ENCODE assay signal across 17 cellular contexts in genomic region chr22:35379146-35379993, GRCh38. TPM values are rescaled to one million over a fixed set of nuclear protein-coding genes. Genes with fewer than 3 reads are reported as not detected.
DNase-seq lines count a peak whose midpoint lies in the region; ATAC-seq, FAIRE-seq and TF ChIP-seq lines count a peak whose summit lies in the region.
"Had no signal": no experiment of that assay in that cellular context is flagged by ENCODE, and none has a peak within 500 bp of the region (broad histone marks: within the 10 kb centered on the region; RNA-seq: fewer than 3 reads in every experiment).

No MANE protein-coding gene starts in this region.

- in situ Hi-C loops in HepG2 (cut with HindIII; ENCODE audit: extremely low pct_ligation_motif_present, low pct_unique_long_range_greater_than_20kb) = no loop called here

- H3K27ac ChIP-seq in HepG2 (ENCODE audit: extremely low read length, insufficient read depth, low read length) (peak overlapping the region; percentile 76), psoas muscle (peak overlapping the region; percentile 80), esophagus squamous epithelium (peak overlapping the region in 1 of 4 donors; percentile 27)
- H3K27ac ChIP-seq: cardiac muscle cell, prostate gland had no signal

- H3K36me3 ChIP-seq in Caco-2 (ENCODE audit: control insufficient read depth, insufficient read depth, low read length) (peaks cover 2% of the 10 kb centered on the region), HepG2 (replicated peaks in 1 of 2; ENCODE audit: control insufficient read depth in 1 of 2, insufficient read depth in 2 of 2, low read length in 2 of 2) (peaks cover 1 to 8% of the 10 kb centered on the region in 2 experiments; a peak in 4 of 5 replicates), psoas muscle (ENCODE audit: insufficient read depth in 1 of 2, low read depth in 1 of 2) (peaks cover 0 to 17% of the 10 kb centered on the region in 2 donors), esophagus squamous epithelium (peaks cover 0 to 11% (median 0%) of the 10 kb centered on the region in 3 donors)
- H3K36me3 ChIP-seq: cardiac muscle cell, prostate gland, suprapubic skin had no signal

- H3K4me2 ChIP-seq in HepG2 (ENCODE audit: low read depth, low read length) = peak overlapping the region; percentile 95

- BruUV-seq in Caco-2 (replicated peaks; lab: Mats Ljungman, UMichigan) (no TSS peak), HepG2 (replicated peaks; lab: Mats Ljungman, UMichigan) (no TSS peak)

- no peaks in the 10 kb centered on the region for H3K27me3 ChIP-seq in Caco-2 (replicated peaks; ENCODE audit: control insufficient read depth, insufficient read depth, low read length)
- no peaks in the 10 kb centered on the region; a peak in 1 of 5 replicates for H3K27me3 ChIP-seq in HepG2 (ENCODE audit: control insufficient read depth in 1 of 2, insufficient read depth in 2 of 2, low read length in 2 of 2)
- H3K27me3 ChIP-seq in psoas muscle (ENCODE audit: insufficient read depth in 3 of 3, low read length in 2 of 3) = no peaks in the 10 kb centered on the region
- no peaks in the 10 kb centered on the region for H3K27me3 ChIP-seq in esophagus squamous epithelium
- H3K27me3 ChIP-seq: cardiac muscle cell, suprapubic skin had no signal

- H3K27ac Mint-ChIP-seq in Caco-2 (ENCODE audit: unreplicated experiment) (peak overlapping the region; percentile 96), WTC11 (peak overlapping the region; percentile 60)
- no peak overlapping the region for H3K27ac Mint-ChIP-seq in activated T-cell treated with anti-CD3 and anti-CD28 coated beads, Interleukin-2, amount 50 U/mL, for 24 hours
- H3K27ac Mint-ChIP-seq: activated CD4-positive, alpha-beta T cell treated with anti-CD3 and anti-CD28 coated beads, Interleukin-2, amount 10 ng/mL, durations not matched to agents 24 days and 14 days; activated naive CD8-positive, alpha-beta T cell treated with anti-CD3 and anti-CD28 coated beads for 36 hours had no signal

- DNase-seq in Caco-2 = peak; percentile 92 to 96
- no peak for DNase-seq in WTC11 (ENCODE audit: low spot score)
- peak; percentile 79 for DNase-seq in HepG2 (ENCODE audit: low spot score)
- DNase-seq in psoas muscle = no peak
- DNase-seq in NCI-H128 (lab: John Stamatoyannopoulos, UW; ENCODE audit: unreplicated experiment) = no peak
- no peak for DNase-seq in DMS79 (lab: John Stamatoyannopoulos, UW)
- DNase-seq in activated T-cell treated with anti-CD3 and anti-CD28 coated beads, Interleukin-2, amount 50 U/mL, for 24 hours = no peak
- DNase-seq in esophagus squamous epithelium (lab: John Stamatoyannopoulos, UW) = no peak
- DNase-seq: activated CD4-positive, alpha-beta T cell treated with anti-CD3 and anti-CD28 coated beads, Interleukin-2, amount 10 ng/mL, durations not matched to agents 24 days and 14 days; activated naive CD8-positive, alpha-beta T cell treated with anti-CD3 and anti-CD28 coated beads for 36 hours; foreskin melanocyte; NCI-H2171; SHP77 treated with DMSO at 0.1 percent for 48 hours had no signal

- peak overlapping the region; percentile 94 for H3K4me3 Mint-ChIP-seq in Caco-2 (ENCODE audit: unreplicated experiment)
- peak overlapping the region; percentile 65; the same call in 1 of the 2 replicates for H3K4me3 Mint-ChIP-seq in WTC11
- no peak overlapping the region for H3K4me3 Mint-ChIP-seq in activated T-cell treated with anti-CD3 and anti-CD28 coated beads, Interleukin-2, amount 50 U/mL, for 24 hours
- H3K4me3 Mint-ChIP-seq: activated CD4-positive, alpha-beta T cell treated with anti-CD3 and anti-CD28 coated beads, Interleukin-2, amount 10 ng/mL, durations not matched to agents 24 days and 14 days; activated naive CD8-positive, alpha-beta T cell treated with anti-CD3 and anti-CD28 coated beads for 36 hours had no signal

- no peak for ATAC-seq in WTC11
- ATAC-seq in HepG2 = peak; percentile 50
- ATAC-seq in psoas muscle = no peak

- intact Hi-C loops in Caco-2 (cut with micrococcal nuclease; ENCODE audit: unreplicated experiment) (loop anchor here (1.0 to 2.0 kb wide), 2 partner anchors 12 to 19 kb away; no protein-coding TSS in a partner anchor), HepG2 (cut with micrococcal nuclease; ENCODE audit: unreplicated experiment) (no loop called here), psoas muscle (cut with DNase I) (no loop called here), esophagus squamous epithelium (cut with DNase I) (no loop called here)

- H3K4me1 Mint-ChIP-seq in Caco-2 (ENCODE audit: low read depth, unreplicated experiment) (peaks cover 47% of the 10 kb centered on the region), WTC11 (peaks cover 64% of the 10 kb centered on the region)
- H3K4me1 Mint-ChIP-seq in activated T-cell treated with anti-CD3 and anti-CD28 coated beads, Interleukin-2, amount 50 U/mL, for 24 hours (ENCODE audit: low read depth) = peaks cover 23% of the 10 kb centered on the region

- no peak overlapping the region for H3K4me3 ChIP-seq in Caco-2 (ENCODE audit: low read depth, low read length)
- H3K4me3 ChIP-seq in HepG2 (replicated peaks in 1 of 3; ENCODE audit: insufficient read depth in 1 of 3, low read depth in 2 of 3, low read length in 3 of 3) = peak overlapping the region; percentile 9 to 81 (median 26); a peak in 3 of 6 replicates
- H3K4me3 ChIP-seq in psoas muscle = no peak overlapping the region
- no peak overlapping the region for H3K4me3 ChIP-seq in esophagus squamous epithelium
- H3K4me3 ChIP-seq: cardiac muscle cell, prostate gland had no signal

- peak overlapping the region; percentile 70 for H3K9ac ChIP-seq in HepG2 (ENCODE audit: insufficient read depth, low read depth, low read length)

- H3K27me3 Mint-ChIP-seq in Caco-2 (ENCODE audit: insufficient read depth, unreplicated experiment) (no peaks in the 10 kb centered on the region), WTC11 (ENCODE audit: low read depth) (no peaks in the 10 kb centered on the region)
- H3K27me3 Mint-ChIP-seq in activated T-cell treated with anti-CD3 and anti-CD28 coated beads, Interleukin-2, amount 50 U/mL, for 24 hours = peaks cover 42% of the 10 kb centered on the region

- POLR2A ChIA-PET in Caco-2 (lab: Charles Lee) = no interaction called here
- POLR2A ChIA-PET in WTC11 (lab: Charles Lee) = interaction anchor here (0.7 to 0.9 kb wide), 2 partner anchors 18 to 237 kb away, joined by 3 to 9 read pairs; no protein-coding TSS in a partner anchor
- POLR2A ChIA-PET in HepG2 (lab: Yijun Ruan, JAX) = no interaction called here

- WGBS in HepG2 (ENCODE audit: low lambda C conversion rate) = 7% methylated on average over 10 of the region's 10 CpGs
- 71 to 90% (median 86%) methylated on average over 10 of the region's 10 CpGs for WGBS in psoas muscle, 3 donors
- WGBS in esophagus squamous epithelium, 2 donors = 76 to 82% methylated on average over 7 to 9 of the region's 10 CpGs

- TF ChIP-seq POLR2A in HepG2 (IDR thresholded peaks at IDR 0.05; ENCODE audit: insufficient read depth in 1 of 2, low read depth in 2 of 2, low read length in 2 of 2) (no peak), esophagus squamous epithelium (IDR thresholded peaks at IDR 0.05) (no peak)

- peaks cover 49% of the 10 kb centered on the region for H3K4me1 ChIP-seq in Caco-2
- H3K4me1 ChIP-seq in HepG2 (ENCODE audit: insufficient read depth, low read length) = peaks cover 89% of the 10 kb centered on the region
- peaks cover 42% of the 10 kb centered on the region for H3K4me1 ChIP-seq in psoas muscle
- peaks cover 13 to 71% (median 27%) of the 10 kb centered on the region in 3 donors for H3K4me1 ChIP-seq in esophagus squamous epithelium
- H3K4me1 ChIP-seq: prostate gland had no signal

- TF ChIP-seq EP300 in HepG2 (IDR thresholded peaks at IDR 0.05; ENCODE audit: low read depth in 2 of 2, low read length in 2 of 2) = peak in 1 of 2 experiments; percentile 80; a peak in 2 of 4 replicates
- no peak; the same call in 1 of the 2 replicates for TF ChIP-seq EP300 in HepG2 (CRISPR knock-in tag; IDR thresholded peaks at IDR 0.05; ENCODE audit: borderline replicate concordance)

- H2AFZ ChIP-seq in HepG2 (ENCODE audit: low read length) = no peak overlapping the region

- peak; percentile 72 for FAIRE-seq in HepG2 (lab: Jason Lieb, UNC)
- FAIRE-seq: GM19239 had no signal

- no peaks in the 10 kb centered on the region for H3K9me3 Mint-ChIP-seq in Caco-2 (ENCODE audit: unreplicated experiment)
- H3K9me3 Mint-ChIP-seq in WTC11 = no peaks in the 10 kb centered on the region
- no peaks in the 10 kb centered on the region for H3K9me3 Mint-ChIP-seq in activated T-cell treated with anti-CD3 and anti-CD28 coated beads, Interleukin-2, amount 50 U/mL, for 24 hours
- H3K9me3 Mint-ChIP-seq: activated CD4-positive, alpha-beta T cell treated with anti-CD3 and anti-CD28 coated beads, Interleukin-2, amount 10 ng/mL, durations not matched to agents 24 days and 14 days; activated naive CD8-positive, alpha-beta T cell treated with anti-CD3 and anti-CD28 coated beads for 36 hours had no signal

- TF ChIP-seq RAD21 in HepG2 (CRISPR knock-in tag; IDR thresholded peaks at IDR 0.05) = no peak

- H3K36me3 Mint-ChIP-seq in Caco-2 (ENCODE audit: insufficient read depth, unreplicated experiment) = peaks cover 64% of the 10 kb centered on the region
- no peaks in the 10 kb centered on the region; the same call in 1 of the 2 replicates for H3K36me3 Mint-ChIP-seq in WTC11
- no peaks in the 10 kb centered on the region for H3K36me3 Mint-ChIP-seq in activated T-cell treated with anti-CD3 and anti-CD28 coated beads, Interleukin-2, amount 50 U/mL, for 24 hours (ENCODE audit: low read depth)
- H3K36me3 Mint-ChIP-seq: activated naive CD8-positive, alpha-beta T cell treated with anti-CD3 and anti-CD28 coated beads for 36 hours had no signal

- TF ChIP-seq CTCF in Caco-2 (IDR thresholded peaks at IDR 0.05; ENCODE audit: insufficient read depth in 1 of 2, low read depth in 1 of 2, low read length in 1 of 2, severe bottlenecking in 1 of 2, unreplicated experiment in 1 of 2) = no peak
- TF ChIP-seq CTCF in WTC11 (IDR thresholded peaks at IDR 0.05) = no peak
- TF ChIP-seq CTCF in HepG2 (CRISPR knock-in tag; IDR thresholded peaks at IDR 0.05) = no peak
- no peak for TF ChIP-seq CTCF in psoas muscle (IDR thresholded peaks at IDR 0.05)
- no peak for TF ChIP-seq CTCF in esophagus squamous epithelium (IDR thresholded peaks at IDR 0.05)

- H4K20me1 ChIP-seq in HepG2 (ENCODE audit: insufficient read depth, low read length) = peaks cover 4% of the 10 kb centered on the region; the same call in 1 of the 2 replicates

- H3K9me3 ChIP-seq in Caco-2 = no peaks in the 10 kb centered on the region
- no peaks in the 10 kb centered on the region for H3K9me3 ChIP-seq in HepG2 (ENCODE audit: low read length)
- no peaks in the 10 kb centered on the region for H3K9me3 ChIP-seq in psoas muscle
- no peaks in the 10 kb centered on the region for H3K9me3 ChIP-seq in esophagus squamous epithelium
- H3K9me3 ChIP-seq: prostate gland, suprapubic skin had no signal

- CTCF ChIA-PET in Caco-2 (lab: Charles Lee) (interaction anchor here (1.2 kb wide), 1 partner anchor 10 kb away, joined by 4 read pairs; no protein-coding TSS in a partner anchor), WTC11 (lab: Charles Lee) (interaction anchor here (0.7 to 1.2 kb wide), 3 partner anchors 8 to 24 kb away, joined by 3 to 6 read pairs (median 4); no protein-coding TSS in a partner anchor), HepG2 (lab: Yijun Ruan, JAX; ENCODE audit: low intra/inter-chr PET ratio, low total read pairs) (no interaction called here)

- peaks cover 22% of the 10 kb centered on the region for H3K79me2 ChIP-seq in HepG2 (ENCODE audit: insufficient read depth, low read length)

RNA-seq across cellular contexts. Expression of gene HMOX1, which starts 1.5 kb away (rescaled TPM):
- total RNA-seq in Caco-2 (2022) (68.3 and 93.0 TPM in 2 replicates), WTC11 (2021) (11.1 to 12.1 TPM (median 11.1 TPM) in 3 replicates), HepG2 (2016; rRNA removed; fragmentation: Illumina TruSeq; extraction: Trizol) (53.6 and 54.1 TPM in 2 replicates), psoas muscle (100 to 1,000 TPM in 1 of 4 donors, 10 to 100 TPM in 3; 23.7 to 238 (median 50.5) TPM), esophagus squamous epithelium (10 to 100 TPM; 13.0 to 39.0 (median 18.3) TPM)
- total RNA-seq in HepG2 (2016; cell fraction: cytosol; rRNA removed; fragmentation: Illumina TruSeq; extraction: Trizol; ENCODE audit: low read depth) = 12.4 and 15.7 TPM in 2 replicates
- 43.9 and 54.4 TPM in 2 replicates for total RNA-seq in HepG2 (2016; cell fraction: insoluble cytoplasmic fraction; rRNA removed; fragmentation: Illumina TruSeq; extraction: Trizol)
- total RNA-seq in HepG2 (2016; cell fraction: membrane; rRNA removed; fragmentation: Illumina TruSeq; extraction: Trizol) = 23.2 and 25.0 TPM in 2 replicates
- 22.0 and 26.2 TPM in 2 replicates for total RNA-seq in HepG2 (2016; cell fraction: nucleus; rRNA removed; fragmentation: Illumina TruSeq; extraction: Trizol)
- polyA plus RNA-seq in HepG2 (2011; rRNA removed) (60.5 and 67.4 TPM in 2 replicates), psoas muscle (100 to 1,000 TPM in 2 of 3 donors, 10 to 100 TPM in 1; 20.5 to 249 (median 167) TPM)
- polyA plus RNA-seq in HepG2 (2011; cell fraction: cytosol; rRNA removed) = 42.4 and 72.7 TPM in 2 replicates
- polyA plus RNA-seq in HepG2 (2011; cell fraction: nucleus; rRNA removed) = 28.4 and 28.9 TPM in 2 replicates
- polyA plus RNA-seq in HepG2 (2012) = 27.8 and 42.7 TPM in 2 replicates
- polyA plus RNA-seq in HepG2 (2016; cell fraction: cytosol; fragmentation: Illumina TruSeq; extraction: Trizol; ENCODE audit: low read depth) = 12.3 and 13.2 TPM in 2 replicates
- 58.0 and 69.8 TPM in 2 replicates for polyA plus RNA-seq in HepG2 (2016; cell fraction: insoluble cytoplasmic fraction; fragmentation: Illumina TruSeq; extraction: Trizol; ENCODE audit: low read depth)
- 18.6 and 20.3 TPM in 2 replicates for polyA plus RNA-seq in HepG2 (2016; cell fraction: membrane; fragmentation: Illumina TruSeq; extraction: Trizol; ENCODE audit: low read depth)
- polyA plus RNA-seq in HepG2 (2016; cell fraction: nucleus; fragmentation: Illumina TruSeq; extraction: Trizol; ENCODE audit: insufficient read depth, low read depth) = 47.4 and 49.7 TPM in 2 replicates
- polyA minus RNA-seq in HepG2 (2011; rRNA and poly(A)+ RNA removed; ENCODE audit: low replicate concordance) = 12.4 and 47.0 TPM in 2 replicates
- polyA minus RNA-seq in HepG2 (2011; cell fraction: cytosol; rRNA and poly(A)+ RNA removed) = 23.6 and 31.0 TPM in 2 replicates
- 8.1 and 10.9 TPM in 2 replicates for polyA minus RNA-seq in HepG2 (2011; cell fraction: nucleus; rRNA and poly(A)+ RNA removed)

RNA-seq across cellular contexts. Expression of gene MCM5, which starts 20.6 kb away (rescaled TPM):
- total RNA-seq in Caco-2 (2022) (99.6 and 107 TPM in 2 replicates), WTC11 (2021) (229 to 261 TPM (median 229 TPM) in 3 replicates), HepG2 (2016; rRNA removed; fragmentation: Illumina TruSeq; extraction: Trizol) (87.1 and 93.5 TPM in 2 replicates), psoas muscle (10 to 100 TPM in 3 of 4 donors, 1 to 10 TPM in 1; 9.1 to 13.6 (median 10.9) TPM), esophagus squamous epithelium (10 to 100 TPM; 23.1 to 48.1 (median 34.6) TPM)
- 36.4 and 41.9 TPM in 2 replicates for total RNA-seq in HepG2 (2016; cell fraction: cytosol; rRNA removed; fragmentation: Illumina TruSeq; extraction: Trizol; ENCODE audit: low read depth)
- total RNA-seq in HepG2 (2016; cell fraction: insoluble cytoplasmic fraction; rRNA removed; fragmentation: Illumina TruSeq; extraction: Trizol) = 66.7 and 92.9 TPM in 2 replicates
- 53.5 and 61.3 TPM in 2 replicates for total RNA-seq in HepG2 (2016; cell fraction: membrane; rRNA removed; fragmentation: Illumina TruSeq; extraction: Trizol)
- 65.1 and 73.9 TPM in 2 replicates for total RNA-seq in HepG2 (2016; cell fraction: nucleus; rRNA removed; fragmentation: Illumina TruSeq; extraction: Trizol)
- polyA plus RNA-seq in HepG2 (2011; rRNA removed) (35.0 and 40.2 TPM in 2 replicates), psoas muscle (1 to 10 TPM; 6.4 to 7.3 (median 6.9) TPM)
- 19.1 and 35.5 TPM in 2 replicates for polyA plus RNA-seq in HepG2 (2011; cell fraction: cytosol; rRNA removed)
- polyA plus RNA-seq in HepG2 (2011; cell fraction: nucleus; rRNA removed) = 35.1 and 61.3 TPM in 2 replicates
- 24.2 and 36.5 TPM in 2 replicates for polyA plus RNA-seq in HepG2 (2012)
- polyA plus RNA-seq in HepG2 (2016; cell fraction: cytosol; fragmentation: Illumina TruSeq; extraction: Trizol; ENCODE audit: low read depth) = 11.7 and 13.9 TPM in 2 replicates
- 62.2 and 92.9 TPM in 2 replicates for polyA plus RNA-seq in HepG2 (2016; cell fraction: insoluble cytoplasmic fraction; fragmentation: Illumina TruSeq; extraction: Trizol; ENCODE audit: low read depth)
- polyA plus RNA-seq in HepG2 (2016; cell fraction: membrane; fragmentation: Illumina TruSeq; extraction: Trizol; ENCODE audit: low read depth) = 18.4 and 22.6 TPM in 2 replicates
- polyA plus RNA-seq in HepG2 (2016; cell fraction: nucleus; fragmentation: Illumina TruSeq; extraction: Trizol; ENCODE audit: insufficient read depth, low read depth) = 116 and 125 TPM in 2 replicates
- 190 and 207 TPM in 2 replicates for polyA minus RNA-seq in HepG2 (2011; rRNA and poly(A)+ RNA removed; ENCODE audit: low replicate concordance)
- polyA minus RNA-seq in HepG2 (2011; cell fraction: cytosol; rRNA and poly(A)+ RNA removed) = 29.2 and 59.2 TPM in 2 replicates
- polyA minus RNA-seq in HepG2 (2011; cell fraction: nucleus; rRNA and poly(A)+ RNA removed) = 25.5 and 42.9 TPM in 2 replicates

Comparison
In these comparisons a context has a peak if more than half of its experiments do, and no peak if none do; other contexts are left out.
1. DNase-seq: peak in Caco-2 (2 of 2) and HepG2 (single experiment); none in WTC11 (single experiment), psoas muscle (0 of 2), NCI-H128 (single experiment), DMS79 (single experiment), activated T-cell treated with anti-CD3 and anti-CD28 coated beads, Interleukin-2, amount 50 U/mL, for 24 hours (single experiment) and esophagus squamous epithelium (single experiment).
2. H3K4me3 ChIP-seq: peak in HepG2 (3 of 3); none in Caco-2 (single experiment), psoas muscle (single experiment) and esophagus squamous epithelium (0 of 4).